ENCODE assay signal across 1 cellular context in genomic region chr4:143531368-143531767, GRCh38.
TF ChIP-seq lines count a peak whose summit lies in the region.

No MANE protein-coding gene starts in this region.

TF ChIP-seq in WTC11, 78 proteins besides CTCF, POLR2A, EP300 and RAD21 (continued from another document):
- no peak for TF ChIP-seq RORB (CRISPR knock-in tag; IDR thresholded peaks at IDR 0.05)
